ENCODE assay signal across 1 cellular context in genomic region chr11:33687733-33688479, GRCh38.
TF ChIP-seq lines count a peak whose summit lies in the region.

No MANE protein-coding gene starts in this region.

TF ChIP-seq in HepG2, 621 proteins besides CTCF, POLR2A, EP300 and RAD21 (continued from another document):
- TF ChIP-seq HOXA5 (CRISPR knock-in tag; IDR thresholded peaks at IDR 0.05) (0 out of 2 replicates have a peak, but pooled peaks have one; percentile 46), POLR2G (IDR thresholded peaks at IDR 0.05; ENCODE audit: low read depth, low read length) (no peak), SMC3 (IDR thresholded peaks at IDR 0.05; ENCODE audit: low read length) (peak; percentile 96), FOSL2 (CRISPR knock-in tag; IDR thresholded peaks at IDR 0.05) (no peak), GATAD2A (CRISPR knock-in tag; IDR thresholded peaks at IDR 0.05) (0 out of 2 replicates have a peak, but pooled peaks have one; percentile 21), THAP7 (CRISPR knock-in tag; IDR thresholded peaks at IDR 0.05) (no peak), MAZ (IDR thresholded peaks at IDR 0.05; ENCODE audit: borderline replicate concordance, low read depth, low read length) (no peak), MAZ (CRISPR knock-in tag; IDR thresholded peaks at IDR 0.05; ENCODE audit: low read depth) (no peak), ZBTB1 (CRISPR knock-in tag; IDR thresholded peaks at IDR 0.05; ENCODE audit: borderline replicate concordance) (no peak), KMT2A (CRISPR knock-in tag; IDR thresholded peaks at IDR 0.05) (no peak), ETS1 (CRISPR knock-in tag; IDR thresholded peaks at IDR 0.05) (no peak), STAG1 (CRISPR knock-in tag; IDR thresholded peaks at IDR 0.05) (peak; percentile 94), NCOA2 (CRISPR knock-in tag; IDR thresholded peaks at IDR 0.05) (0 out of 2 replicates have a peak, but pooled peaks have one; percentile 25), RFXAP (CRISPR knock-in tag; IDR thresholded peaks at IDR 0.05; ENCODE audit: borderline replicate concordance) (0 out of 2 replicates have a peak, but pooled peaks have one; percentile 26), ZNF761 (CRISPR knock-in tag; conservative IDR thresholded peaks at IDR 0.05) (no peak), USF2 (IDR thresholded peaks at IDR 0.05; ENCODE audit: low read depth, low read length) (no peak), USF2 (CRISPR knock-in tag; IDR thresholded peaks at IDR 0.05; ENCODE audit: borderline replicate concordance) (no peak), GABPB1 (CRISPR knock-in tag; IDR thresholded peaks at IDR 0.05) (no peak), PAX8 (CRISPR knock-in tag; IDR thresholded peaks at IDR 0.05; ENCODE audit: borderline replicate concordance) (no peak), ZNF451 (CRISPR knock-in tag; IDR thresholded peaks at IDR 0.05) (no peak), KDM4B (CRISPR knock-in tag; IDR thresholded peaks at IDR 0.05) (no peak), ARID3A (IDR thresholded peaks at IDR 0.05; ENCODE audit: low read depth, low read length) (peak; percentile 34; the same call in 1 of the 2 replicates), ZNF766 (CRISPR knock-in tag; IDR thresholded peaks at IDR 0.05; ENCODE audit: borderline replicate concordance) (no peak), ESRRA (CRISPR knock-in tag; IDR thresholded peaks at IDR 0.05; ENCODE audit: low read depth) (no peak), ZBTB20 (CRISPR knock-in tag; IDR thresholded peaks at IDR 0.05; ENCODE audit: borderline replicate concordance, low read depth) (no peak), MIXL1 (CRISPR knock-in tag; IDR thresholded peaks at IDR 0.05) (0 out of 2 replicates have a peak, but pooled peaks have one; percentile 53), IRF2 (CRISPR knock-in tag; IDR thresholded peaks at IDR 0.05) (0 out of 2 replicates have a peak, but pooled peaks have one; percentile 21), RXRB (CRISPR knock-in tag; IDR thresholded peaks at IDR 0.05; ENCODE audit: borderline replicate concordance) (0 out of 2 replicates have a peak, but pooled peaks have one; percentile 36), HMG20A (CRISPR knock-in tag; IDR thresholded peaks at IDR 0.05; ENCODE audit: borderline replicate concordance) (no peak)
- TF ChIP-seq, protein P1, sequence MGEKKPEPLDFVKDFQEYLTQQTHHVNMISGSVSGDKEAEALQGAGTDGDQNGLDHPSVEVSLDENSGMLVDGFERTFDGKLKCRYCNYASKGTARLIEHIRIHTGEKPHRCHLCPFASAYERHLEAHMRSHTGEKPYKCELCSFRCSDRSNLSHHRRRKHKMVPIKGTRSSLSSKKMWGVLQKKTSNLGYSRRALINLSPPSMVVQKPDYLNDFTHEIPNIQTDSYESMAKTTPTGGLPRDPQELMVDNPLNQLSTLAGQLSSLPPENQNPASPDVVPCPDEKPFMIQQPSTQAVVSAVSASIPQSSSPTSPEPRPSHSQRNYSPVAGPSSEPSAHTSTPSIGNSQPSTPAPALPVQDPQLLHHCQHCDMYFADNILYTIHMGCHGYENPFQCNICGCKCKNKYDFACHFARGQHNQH (CRISPR knock-in tag; IDR thresholded peaks at IDR 0.05): no peak
